8 cellular contexts compared by ENCODE assay signal in genomic region chr15:40081691-40082194, GRCh38. TPM values are rescaled to one million over a fixed set of nuclear protein-coding genes. Genes with fewer than 3 reads are reported as not detected.
A peak's percentile ranks its signal among the peaks of the same experiment; 100 is the strongest.
DNase-seq lines count a peak whose midpoint lies in the region; ATAC-seq and TF ChIP-seq lines count a peak whose summit lies in the region.

No MANE protein-coding gene starts in this region.

- H3K4me2 ChIP-seq in osteoblast (ENCODE audit: insufficient read depth, low read length) = peak overlapping the region; percentile 96

- POLR2A ChIA-PET in activated naive CD8-positive, alpha-beta T cell treated with anti-CD3 and anti-CD28 coated beads, Interleukin-2, amount 10 ng/mL, durations not matched to agents 7 days and 5 days (lab: Charles Lee) = no interaction called here

- no peaks in the 10 kb centered on the region for H3K79me2 ChIP-seq in osteoblast (ENCODE audit: insufficient read depth, low read length)

- no peaks in the 10 kb centered on the region for H3K9me3 ChIP-seq in CD4-positive, CD25-positive, alpha-beta regulatory T cell (ENCODE audit: control insufficient read depth in 2 of 2, low read length in 2 of 2)
- H3K9me3 ChIP-seq in heart right ventricle (no peaks in the 10 kb centered on the region), osteoblast (ENCODE audit: low read depth, low read length) (no peaks in the 10 kb centered on the region)

- H3K4me1 Mint-ChIP-seq in CD4-positive, CD25-positive, alpha-beta regulatory T cell = peaks cover 0 to 18% (median 8%) of the 10 kb centered on the region in 4 donors
- H3K4me1 Mint-ChIP-seq in IgD-negative memory B cell = peaks cover 33 to 47% (median 39%) of the 10 kb centered on the region in 3 donors
- H3K4me1 Mint-ChIP-seq in activated naive CD8-positive, alpha-beta T cell treated with anti-CD3 and anti-CD28 coated beads, Interleukin-2, amount 10 ng/mL, durations not matched to agents 7 days and 5 days = peaks cover 19% of the 10 kb centered on the region

- intact Hi-C loops in heart right ventricle (cut with DNase I) = loop anchor here in 1 of 10 donors (5.0 kb wide), 1 partner anchor 34 kb away; no protein-coding TSS in a partner anchor

- H3K36me3 ChIP-seq in CD4-positive, CD25-positive, alpha-beta regulatory T cell (ENCODE audit: control insufficient read depth, insufficient read depth, low read length) = no peaks in the 10 kb centered on the region
- no peaks in the 10 kb centered on the region for H3K36me3 ChIP-seq in heart right ventricle
- no peaks in the 10 kb centered on the region for H3K36me3 ChIP-seq in osteoblast (ENCODE audit: insufficient read depth, low read length)

- no peak overlapping the region for H3K4me3 ChIP-seq in CD4-positive, CD25-positive, alpha-beta regulatory T cell (ENCODE audit: low read depth, low read length)
- H3K4me3 ChIP-seq in heart right ventricle (peak overlapping the region in 9 of 10 donors; percentile 21 to 52 (median 42)), osteoblast (ENCODE audit: insufficient read depth, low read length) (peak overlapping the region; percentile 77)

- TF ChIP-seq CTCF in heart right ventricle (IDR thresholded peaks at IDR 0.05) (peak in 2 of 9 donors; percentile 11 to 28), osteoblast (IDR thresholded peaks at IDR 0.05; ENCODE audit: extremely low read depth, low read depth, low read length) (peak; percentile 14)

- no peak for DNase-seq in CD4-positive, CD25-positive, alpha-beta regulatory T cell
- DNase-seq in activated naive CD8-positive, alpha-beta T cell treated with anti-CD3 and anti-CD28 coated beads, Interleukin-2, amount 10 ng/mL, durations not matched to agents 7 days and 5 days = no peak
- peak; percentile 71 to 87 for DNase-seq in heart right ventricle
- peak; percentile 90 for DNase-seq in osteoblast (ENCODE audit: insufficient read length, low spot score, missing footprints)
- DNase-seq in NCI-H128 (lab: John Stamatoyannopoulos, UW; ENCODE audit: unreplicated experiment) = no peak
- no peak for DNase-seq in NCI-H345 treated with DMSO at 0.1 percent for 48 hours (lab: John Stamatoyannopoulos, UW; ENCODE audit: unreplicated experiment)

- H3K27ac ChIP-seq in CD4-positive, CD25-positive, alpha-beta regulatory T cell (ENCODE audit: insufficient read depth, low read length, poor library complexity, severe bottlenecking) = no peak overlapping the region
- peak overlapping the region; percentile 55 to 90 (median 76) for H3K27ac ChIP-seq in heart right ventricle
- peak overlapping the region; percentile 47 for H3K27ac ChIP-seq in osteoblast (ENCODE audit: low read depth, low read length)

- no peaks in the 10 kb centered on the region for H3K9me3 Mint-ChIP-seq in CD4-positive, CD25-positive, alpha-beta regulatory T cell
- H3K9me3 Mint-ChIP-seq in IgD-negative memory B cell = no peaks in the 10 kb centered on the region
- no peaks in the 10 kb centered on the region for H3K9me3 Mint-ChIP-seq in activated naive CD8-positive, alpha-beta T cell treated with anti-CD3 and anti-CD28 coated beads, Interleukin-2, amount 10 ng/mL, durations not matched to agents 7 days and 5 days

- H2AFZ ChIP-seq in osteoblast (ENCODE audit: low read length) = peak overlapping the region; percentile 97

- peaks cover 24% of the 10 kb centered on the region for H3K27me3 Mint-ChIP-seq in CD4-positive, CD25-positive, alpha-beta regulatory T cell
- H3K27me3 Mint-ChIP-seq in IgD-negative memory B cell = peaks cover 4% of the 10 kb centered on the region
- H3K27me3 Mint-ChIP-seq in activated naive CD8-positive, alpha-beta T cell treated with anti-CD3 and anti-CD28 coated beads, Interleukin-2, amount 10 ng/mL, durations not matched to agents 7 days and 5 days = peaks cover 37% of the 10 kb centered on the region

- peak overlapping the region in 1 of 3 donors; percentile 70 for H3K27ac Mint-ChIP-seq in CD4-positive, CD25-positive, alpha-beta regulatory T cell
- H3K27ac Mint-ChIP-seq in IgD-negative memory B cell = peak overlapping the region; percentile 43 to 99 (median 54)
- H3K27ac Mint-ChIP-seq in activated naive CD8-positive, alpha-beta T cell treated with anti-CD3 and anti-CD28 coated beads, Interleukin-2, amount 10 ng/mL, durations not matched to agents 7 days and 5 days = no peak overlapping the region

- peaks cover 17% of the 10 kb centered on the region for H3K27me3 ChIP-seq in CD4-positive, CD25-positive, alpha-beta regulatory T cell (ENCODE audit: control insufficient read depth, insufficient read depth, low read length)
- H3K27me3 ChIP-seq in heart right ventricle (no peaks in the 10 kb centered on the region), osteoblast (ENCODE audit: insufficient read depth, low read length) (no peaks in the 10 kb centered on the region)

- no peak for ATAC-seq in CD4-positive, CD25-positive, alpha-beta regulatory T cell (ENCODE audit: low read depth in 2 of 2)
- peak; percentile 64 for ATAC-seq in activated naive CD8-positive, alpha-beta T cell treated with anti-CD3 and anti-CD28 coated beads, Interleukin-2, amount 10 ng/mL, durations not matched to agents 7 days and 5 days (ENCODE audit: low read depth)
- peak; percentile 86 to 97 (median 95) for ATAC-seq in heart right ventricle
- ATAC-seq in GM21717 (IDR thresholded peaks at IDR 0.05; ENCODE audit: unreplicated experiment) = no peak

- H4K20me1 ChIP-seq in osteoblast (ENCODE audit: insufficient read depth, low read length) = no peaks in the 10 kb centered on the region

- no peaks in the 10 kb centered on the region for H3K36me3 Mint-ChIP-seq in CD4-positive, CD25-positive, alpha-beta regulatory T cell
- peaks cover 2% of the 10 kb centered on the region for H3K36me3 Mint-ChIP-seq in IgD-negative memory B cell
- no peaks in the 10 kb centered on the region for H3K36me3 Mint-ChIP-seq in activated naive CD8-positive, alpha-beta T cell treated with anti-CD3 and anti-CD28 coated beads, Interleukin-2, amount 10 ng/mL, durations not matched to agents 7 days and 5 days

- peak overlapping the region in 3 of 4 donors; percentile 34 to 52 (median 39) for H3K4me3 Mint-ChIP-seq in CD4-positive, CD25-positive, alpha-beta regulatory T cell
- H3K4me3 Mint-ChIP-seq in IgD-negative memory B cell = peak overlapping the region; percentile 60 to 80 (median 70)
- peak overlapping the region; percentile 65 for H3K4me3 Mint-ChIP-seq in activated naive CD8-positive, alpha-beta T cell treated with anti-CD3 and anti-CD28 coated beads, Interleukin-2, amount 10 ng/mL, durations not matched to agents 7 days and 5 days

- no peaks in the 10 kb centered on the region for H3K4me1 ChIP-seq in CD4-positive, CD25-positive, alpha-beta regulatory T cell (ENCODE audit: control insufficient read depth, insufficient read depth, low read length, poor library complexity, severe bottlenecking)
- peaks cover 8 to 40% (median 29%) of the 10 kb centered on the region in 9 donors for H3K4me1 ChIP-seq in heart right ventricle
- peaks cover 12% of the 10 kb centered on the region for H3K4me1 ChIP-seq in osteoblast (ENCODE audit: insufficient read depth, low read length)

- 1 to 3% methylated on average over 12 of the region's 12 CpGs for WGBS in heart right ventricle, 2 donors

RNA-seq across cellular contexts. Expression of gene BMF, which starts 26.9 kb away (rescaled TPM):
- total RNA-seq in CD4-positive, CD25-positive, alpha-beta regulatory T cell = 8.2 TPM
- 1 to 10 TPM in 2 of 4 donors, under 1 TPM in 2; 0.86 to 1.5 (median 1.2) TPM for polyA plus RNA-seq in CD4-positive, CD25-positive, alpha-beta regulatory T cell
- polyA plus RNA-seq in IgD-negative memory B cell (5.8 TPM), heart right ventricle (1 to 10 TPM; 2.1 to 4.6 TPM)
- total RNA-seq in activated naive CD8-positive, alpha-beta T cell treated with anti-CD3 and anti-CD28 coated beads, Interleukin-2, amount 10 ng/mL, durations not matched to agents 7 days and 5 days = 10 to 100 TPM; 20.6 to 24.6 TPM
- total RNA-seq in heart right ventricle (10 to 100 TPM in 1 of 10 donors, 1 to 10 TPM in 8, under 1 TPM in 1; 0.92 to 10.2 (median 3.0) TPM), osteoblast (8.0 TPM in 2 replicates)

RNA-seq across cellular contexts. Expression of gene SRP14, which starts 42.8 kb away (rescaled TPM):
- total RNA-seq in CD4-positive, CD25-positive, alpha-beta regulatory T cell = 128 TPM
- 100 to 1,000 TPM; 800 to 928 (median 868) TPM for polyA plus RNA-seq in CD4-positive, CD25-positive, alpha-beta regulatory T cell
- polyA plus RNA-seq in IgD-negative memory B cell (753 TPM), heart right ventricle (100 to 1,000 TPM; 395 to 699 TPM)
- 100 to 1,000 TPM; 155 to 170 TPM for total RNA-seq in activated naive CD8-positive, alpha-beta T cell treated with anti-CD3 and anti-CD28 coated beads, Interleukin-2, amount 10 ng/mL, durations not matched to agents 7 days and 5 days
- total RNA-seq in heart right ventricle (100 to 1,000 TPM; 189 to 290 (median 210) TPM), osteoblast (81.4 and 97.2 TPM in 2 replicates)

Comparison
In these comparisons a context has a peak if more than half of its experiments do, and no peak if none do; other contexts are left out.
1. ATAC-seq: peak in activated naive CD8-positive, alpha-beta T cell treated with anti-CD3 and anti-CD28 coated beads, Interleukin-2, amount 10 ng/mL, durations not matched to agents 7 days and 5 days (single experiment) and heart right ventricle (8 of 8); none in CD4-positive, CD25-positive, alpha-beta regulatory T cell (0 of 2) and GM21717 (single experiment).
2. DNase-seq: peak in heart right ventricle (2 of 2) and osteoblast (single experiment); none in CD4-positive, CD25-positive, alpha-beta regulatory T cell (0 of 3), activated naive CD8-positive, alpha-beta T cell treated with anti-CD3 and anti-CD28 coated beads, Interleukin-2, amount 10 ng/mL, durations not matched to agents 7 days and 5 days (single experiment), NCI-H128 (single experiment) and NCI-H345 treated with DMSO at 0.1 percent for 48 hours (single experiment).
3. Peak in every context shown above with its lines, with median percentiles within 50 percentile points of each other: H3K4me3 Mint-ChIP-seq.